Comparison of ENCODE assay signal across 8 cellular contexts in genomic region chr1:15886613-15887167, GRCh38. TPM values are rescaled to one million over a fixed set of nuclear protein-coding genes. Genes with fewer than 3 reads are reported as not detected.
DNase-seq lines count a peak whose midpoint lies in the region; ATAC-seq, FAIRE-seq and TF ChIP-seq lines count a peak whose summit lies in the region.

No MANE protein-coding gene starts in this region.

- H2AFZ ChIP-seq in OCI-LY1 (ENCODE audit: low read length) (no peak overlapping the region), endothelial cell of umbilical vein (ENCODE audit: low read depth, low read length) (no peak overlapping the region), neuron (ENCODE audit: low read depth, low read length) (no peak overlapping the region)

- peaks cover 96% of the 10 kb centered on the region for H3K79me2 ChIP-seq in OCI-LY1 (ENCODE audit: insufficient read depth, low read length)
- peaks cover 93% of the 10 kb centered on the region for H3K79me2 ChIP-seq in endothelial cell of umbilical vein (ENCODE audit: control insufficient read depth, insufficient read depth, low read length)

- TSS peak; percentile 18 for BruUV-seq in endothelial cell of umbilical vein (replicated peaks; lab: Mats Ljungman, UMichigan)

- TF ChIP-seq CTCF in CD14-positive monocyte (IDR thresholded peaks at IDR 0.05) (no peak), OCI-LY1 (IDR thresholded peaks at IDR 0.05; ENCODE audit: low read length) (no peak), endothelial cell of umbilical vein (IDR thresholded peaks at IDR 0.05; ENCODE audit: extremely low read depth in 1 of 2, insufficient read depth in 1 of 2, low read depth in 1 of 2, low read length in 2 of 2) (no peak)

- H4K20me1 ChIP-seq in OCI-LY1 (ENCODE audit: insufficient read depth, low read length) (no peaks in the 10 kb centered on the region), endothelial cell of umbilical vein (replicated peaks; ENCODE audit: control insufficient read depth, extremely low read depth, insufficient read depth, low read length) (peaks cover 3% of the 10 kb centered on the region)

- H3K9me2 ChIP-seq in OCI-LY1 (ENCODE audit: low read depth, low read length): no peaks in the 10 kb centered on the region

- ATAC-seq in GM21737 (IDR thresholded peaks at IDR 0.05; ENCODE audit: unreplicated experiment) (no peak), GM18858 (IDR thresholded peaks at IDR 0.05; ENCODE audit: unreplicated experiment) (no peak), GM21381 (IDR thresholded peaks at IDR 0.05; ENCODE audit: unreplicated experiment) (no peak)

- H3K9ac ChIP-seq in OCI-LY1 (ENCODE audit: low read length) (no peak overlapping the region; the same call in 1 of the 2 replicates), endothelial cell of umbilical vein (replicated peaks; ENCODE audit: extremely low read depth, insufficient read depth, low read length) (peak overlapping the region; percentile 51)

- H3K27ac ChIP-seq in OCI-LY1 (ENCODE audit: low read depth, low read length, poor library complexity, severe bottlenecking) (peak overlapping the region; percentile 79), endothelial cell of umbilical vein (ENCODE audit: insufficient read depth, low read depth, low read length) (peak overlapping the region; percentile 38)

- H3K4me2 ChIP-seq in OCI-LY1 (ENCODE audit: low read length) (peak overlapping the region; percentile 51), endothelial cell of umbilical vein (ENCODE audit: insufficient read depth, low read length) (peak overlapping the region; percentile 84)

- H3K9me1 ChIP-seq in endothelial cell of umbilical vein (replicated peaks; ENCODE audit: control insufficient read depth, extremely low read depth, insufficient read depth, low read length): no peaks in the 10 kb centered on the region

- intact Hi-C loops in CD14-positive monocyte (cut with micrococcal nuclease) (loop anchor here in 1 of 2 donors (5.0 kb wide), 1 partner anchor 49 kb away; no protein-coding TSS in a partner anchor), endothelial cell of umbilical vein (cut with micrococcal nuclease) (loop anchor here (1.0 to 5.0 kb wide), 3 partner anchors 37 to 69 kb away; no protein-coding TSS in a partner anchor)

- H3K27ac Mint-ChIP-seq in CD14-positive monocyte: peak overlapping the region; percentile 95 to 98 (median 97)

- peak overlapping the region; percentile 82 to 90 for H3K4me3 Mint-ChIP-seq in CD14-positive monocyte

- H3K9me3 Mint-ChIP-seq in CD14-positive monocyte: no peaks in the 10 kb centered on the region

- DNase-seq in CD14-positive monocyte (ENCODE audit: low spot score) (no peak), endothelial cell of umbilical vein (ENCODE audit: low read depth, low spot score) (no peak), NCI-H2196 (lab: John Stamatoyannopoulos, UW; ENCODE audit: unreplicated experiment) (no peak)

- no peaks in the 10 kb centered on the region for H3F3A ChIP-seq in OCI-LY1 (ENCODE audit: insufficient read depth, low read length)

- H3K27me3 Mint-ChIP-seq in CD14-positive monocyte (ENCODE audit: low read depth in 3 of 3): peaks cover 0 to 1% (median 0%) of the 10 kb centered on the region in 3 donors

- POLR2A ChIA-PET in endothelial cell of umbilical vein (lab: Charles Lee): no interaction called here

- dilution Hi-C loops in endothelial cell of umbilical vein (cut with MboI; ENCODE audit: extremely low pct_ligation_motif_present, low sequenced_read_pairs): no loop called here

- H3K4me3 ChIP-seq in OCI-LY1 (ENCODE audit: low read depth, low read length, poor library complexity, severe bottlenecking) (peak overlapping the region; percentile 39), endothelial cell of umbilical vein (replicated peaks in 1 of 3; ENCODE audit: insufficient read depth in 1 of 3, low read depth in 1 of 3, low read length in 3 of 3) (peak overlapping the region in 2 of 3 experiments; percentile 22 to 24), neuron (ENCODE audit: low read length) (peak overlapping the region; percentile 52)

- peaks cover 9 to 31% of the 10 kb centered on the region in 2 donors for H3K36me3 Mint-ChIP-seq in CD14-positive monocyte

- peaks cover 53% of the 10 kb centered on the region for H3K4me1 Mint-ChIP-seq in CD14-positive monocyte

- H3K4me1 ChIP-seq in OCI-LY1 (ENCODE audit: insufficient read depth, low read length, severe bottlenecking) (peaks cover 49% of the 10 kb centered on the region), endothelial cell of umbilical vein (ENCODE audit: control insufficient read depth, extremely low read depth, insufficient read depth, low read length) (peaks cover 27% of the 10 kb centered on the region), neuron (ENCODE audit: insufficient read depth, low read length) (peaks cover 20% of the 10 kb centered on the region)

- CTCF ChIA-PET in endothelial cell of umbilical vein (lab: Charles Lee): interaction anchor here (0.6 to 2.6 kb wide), 5 partner anchors 10 to 824 kb away, joined by 3 to 14 read pairs (median 4); no protein-coding TSS in a partner anchor

- no peaks in the 10 kb centered on the region for H3K27me3 ChIP-seq in OCI-LY1 (ENCODE audit: insufficient read depth, low read length)
- H3K27me3 ChIP-seq in endothelial cell of umbilical vein (ENCODE audit: control insufficient read depth in 2 of 2, insufficient read depth in 2 of 2, low read length in 2 of 2): no peaks in the 10 kb centered on the region
- no peaks in the 10 kb centered on the region for H3K27me3 ChIP-seq in neuron (ENCODE audit: insufficient read depth, low read length)

- H3K36me3 ChIP-seq in OCI-LY1 (ENCODE audit: insufficient read depth, low read length): peaks cover 23% of the 10 kb centered on the region; the same call in 1 of the 2 replicates
- no peaks in the 10 kb centered on the region for H3K36me3 ChIP-seq in endothelial cell of umbilical vein (ENCODE audit: control insufficient read depth in 2 of 2, extremely low read depth in 1 of 2, insufficient read depth in 2 of 2, low read length in 2 of 2)
- H3K36me3 ChIP-seq in neuron (ENCODE audit: insufficient read depth, low read length): peaks cover 17% of the 10 kb centered on the region

- FAIRE-seq in endothelial cell of umbilical vein (lab: Jason Lieb, UNC): peak; percentile 40

- TF ChIP-seq POLR2A in endothelial cell of umbilical vein (IDR thresholded peaks at IDR 0.05; ENCODE audit: low read depth, low read length): no peak

- no peaks in the 10 kb centered on the region for H3K9me3 ChIP-seq in OCI-LY1 (ENCODE audit: low read length)
- no peaks in the 10 kb centered on the region for H3K9me3 ChIP-seq in endothelial cell of umbilical vein (replicated peaks; ENCODE audit: control insufficient read depth, insufficient read depth, low read length)
- no peaks in the 10 kb centered on the region for H3K9me3 ChIP-seq in neuron (ENCODE audit: low read length)

TF ChIP-seq in endothelial cell of umbilical vein, 7 proteins besides CTCF, POLR2A, EP300 and RAD21:
- TF ChIP-seq MYC (IDR thresholded peaks at IDR 0.05; ENCODE audit: low read depth, low read length): no peak
- TF ChIP-seq FOS (IDR thresholded peaks at IDR 0.05; ENCODE audit: borderline replicate concordance, insufficient read depth, low read length): no peak
- no peak for TF ChIP-seq JUN (IDR thresholded peaks at IDR 0.05; ENCODE audit: borderline replicate concordance, insufficient read depth, insufficient read length, low read depth)
- TF ChIP-seq MAX (IDR thresholded peaks at IDR 0.05; ENCODE audit: insufficient read depth, insufficient read length): no peak
- TF ChIP-seq EZH2 (IDR thresholded peaks at IDR 0.05; ENCODE audit: borderline replicate concordance, low read depth, low read length, severe bottlenecking): no peak
- TF ChIP-seq GATA2 (IDR thresholded peaks at IDR 0.05; ENCODE audit: insufficient read depth, insufficient read length, low read depth, low read length): no peak
- TF ChIP-seq POLR2AphosphoS5 (IDR thresholded peaks at IDR 0.05; ENCODE audit: insufficient read depth, low read depth, low read length): no peak

RNA-seq across cellular contexts. Expression of gene SPEN, which starts 39.2 kb away (rescaled TPM):
- 1 to 10 TPM; 3.1 to 6.1 TPM for polyA plus RNA-seq in CD14-positive monocyte
- total RNA-seq in endothelial cell of umbilical vein: 40.3 and 44.4 TPM in 2 replicates
- polyA plus RNA-seq in endothelial cell of umbilical vein: 9.3 and 10.2 TPM in 2 replicates
- polyA plus RNA-seq in endothelial cell of umbilical vein (2011; cell fraction: cytosol; rRNA removed): 8.2 and 9.2 TPM in 2 replicates
- 27.3 and 28.5 TPM in 2 replicates for polyA plus RNA-seq in endothelial cell of umbilical vein (2011; cell fraction: nucleus; rRNA removed)
- 27.0 and 32.0 TPM in 2 replicates for polyA plus RNA-seq in endothelial cell of umbilical vein (2012)
- polyA minus RNA-seq in endothelial cell of umbilical vein: 36.2 and 36.8 TPM in 2 replicates
- polyA minus RNA-seq in endothelial cell of umbilical vein (2011; cell fraction: cytosol; rRNA and poly(A)+ RNA removed): 17.7 TPM
- 28.4 and 37.8 TPM in 2 replicates for polyA minus RNA-seq in endothelial cell of umbilical vein (2011; cell fraction: nucleus; rRNA and poly(A)+ RNA removed)
